ENCODE assay signal across 19 cellular contexts in genomic region chr12:111084172-111084571, GRCh38. TPM values are rescaled to one million over a fixed set of nuclear protein-coding genes. Genes with fewer than 3 reads are reported as not detected.
DNase-seq lines count a peak whose midpoint lies in the region; ATAC-seq and TF ChIP-seq lines count a peak whose summit lies in the region.
"Had no signal": no experiment of that assay in that cellular context is flagged by ENCODE, and none has a peak within 500 bp of the region (broad histone marks: within the 10 kb centered on the region; RNA-seq: fewer than 3 reads in every experiment).

No MANE protein-coding gene starts in this region.

- H3K4me2 ChIP-seq in osteoblast (ENCODE audit: insufficient read depth, low read length), result no peak overlapping the region
- H3K4me2 ChIP-seq: BLaER1 treated with 17β-estradiol and CSF1 and Interleukin-3, amounts not matched to agents 10 nM and 100 nM; GM23338 had no signal

- TF ChIP-seq CTCF in osteoblast (IDR thresholded peaks at IDR 0.05; ENCODE audit: extremely low read depth, low read depth, low read length) (no peak), gastroesophageal sphincter (IDR thresholded peaks at IDR 0.05) (no peak)

- H3K4me3 ChIP-seq in osteoblast (ENCODE audit: insufficient read depth, low read length), result no peak overlapping the region
- no peak overlapping the region for H3K4me3 ChIP-seq in gastroesophageal sphincter
- H3K4me3 ChIP-seq: BLaER1 treated with 17β-estradiol and CSF1 and Interleukin-3, amounts not matched to agents 10 nM and 100 nM; GM23338 had no signal

- TF ChIP-seq EP300 in gastroesophageal sphincter (IDR thresholded peaks at IDR 0.05), result no peak

- DNase-seq in MV-4-11 (lab: John Stamatoyannopoulos, UW), result peak; percentile 7
- peak; percentile 30 to 61 for DNase-seq in NCI-H524 (lab: John Stamatoyannopoulos, UW)
- peak; percentile 43 for DNase-seq in RPMI8226
- DNase-seq in osteoblast (ENCODE audit: insufficient read length, low spot score, missing footprints), result peak; percentile 18
- no peak for DNase-seq in NCI-H510A treated with DMSO at 0.1 percent for 48 hours (lab: John Stamatoyannopoulos, UW)
- no peak for DNase-seq in activated naive CD4-positive, alpha-beta T cell (lab: John Stamatoyannopoulos, UW)
- DNase-seq: Calu3; CD8-positive, alpha-beta T cell; DMS79 treated with DMSO at 0.1 percent for 48 hours; GF-D8; H7; HFFc6; IMR-90 had no signal

- no peaks in the 10 kb centered on the region for H3K4me1 ChIP-seq in osteoblast (ENCODE audit: insufficient read depth, low read length)
- H3K4me1 ChIP-seq in gastroesophageal sphincter, result no peaks in the 10 kb centered on the region

- H3K27ac ChIP-seq in osteoblast (ENCODE audit: low read depth, low read length) (no peak overlapping the region), gastroesophageal sphincter (no peak overlapping the region)
- H3K27ac ChIP-seq: BLaER1 treated with 17β-estradiol and CSF1 and Interleukin-3, amounts not matched to agents 10 nM and 100 nM had no signal

- H3K27me3 ChIP-seq in osteoblast (ENCODE audit: insufficient read depth, low read length) (peaks cover 34% of the 10 kb centered on the region), gastroesophageal sphincter (peaks cover 56% of the 10 kb centered on the region)
- H3K27me3 ChIP-seq: BLaER1 treated with 17β-estradiol and CSF1 and Interleukin-3, amounts not matched to agents 10 nM and 100 nM had no signal

- H2AFZ ChIP-seq in osteoblast (ENCODE audit: low read length), result no peak overlapping the region
- H2AFZ ChIP-seq: GM23338 had no signal

- H3K36me3 ChIP-seq in osteoblast (ENCODE audit: insufficient read depth, low read length) (no peaks in the 10 kb centered on the region), gastroesophageal sphincter (no peaks in the 10 kb centered on the region)
- H3K36me3 ChIP-seq: BLaER1 treated with 17β-estradiol and CSF1 and Interleukin-3, amounts not matched to agents 10 nM and 100 nM had no signal

- no peaks in the 10 kb centered on the region for H3K79me2 ChIP-seq in osteoblast (ENCODE audit: insufficient read depth, low read length)

- WGBS in gastroesophageal sphincter (ENCODE audit: low coverage in 1 of 2), 2 donors, result 47 to 61% methylated on average over 3 of the region's 4 CpGs

- no peak for ATAC-seq in gastroesophageal sphincter
- ATAC-seq: CD8-positive, alpha-beta T cell; GM23338; HCT116 had no signal

- H3K9me3 ChIP-seq in osteoblast (ENCODE audit: low read depth, low read length) (no peaks in the 10 kb centered on the region), gastroesophageal sphincter (no peaks in the 10 kb centered on the region)

- H4K20me1 ChIP-seq in osteoblast (ENCODE audit: insufficient read depth, low read length), result no peaks in the 10 kb centered on the region
- H4K20me1 ChIP-seq: BLaER1 treated with 17β-estradiol and CSF1 and Interleukin-3, amounts not matched to agents 10 nM and 100 nM had no signal

- TF ChIP-seq POLR2A in gastroesophageal sphincter (IDR thresholded peaks at IDR 0.05), result no peak

RNA-seq across cellular contexts. Expression of gene CUX2, which starts 50.2 kb away (rescaled TPM):
- not detected in 2 replicates for total RNA-seq in osteoblast
- total RNA-seq in gastroesophageal sphincter, result not detected
- total RNA-seq: A172, B cell, Calu3, HFFc6, IMR-90 had no signal

Comparison
In these comparisons a context has a peak if more than half of its experiments do, and no peak if none do; other contexts are left out.
1. DNase-seq: peak in MV-4-11 (single experiment), NCI-H524 (2 of 2), RPMI8226 (single experiment) and osteoblast (single experiment); none in NCI-H510A treated with DMSO at 0.1 percent for 48 hours (single experiment) and activated naive CD4-positive, alpha-beta T cell (0 of 4).